Comparison of ENCODE assay signal across 8 cellular contexts in genomic region chr20:37901667-37902503, GRCh38. TPM values are rescaled to one million over a fixed set of nuclear protein-coding genes. Genes with fewer than 3 reads are reported as not detected.
DNase-seq lines count a peak whose midpoint lies in the region; ATAC-seq and TF ChIP-seq lines count a peak whose summit lies in the region.

No MANE protein-coding gene starts in this region.

- peaks cover 14% of the 10 kb centered on the region for H3K4me1 Mint-ChIP-seq in activated CD4-positive, alpha-beta T cell treated with anti-CD3 and anti-CD28 coated beads for 36 hours
- peaks cover 52% of the 10 kb centered on the region for H3K4me1 Mint-ChIP-seq in neural crest cell

- no peaks in the 10 kb centered on the region for H3K36me3 Mint-ChIP-seq in activated CD4-positive, alpha-beta T cell treated with anti-CD3 and anti-CD28 coated beads for 36 hours (ENCODE audit: low read depth)
- H3K36me3 Mint-ChIP-seq in neural crest cell (ENCODE audit: low read depth) = no peaks in the 10 kb centered on the region

- peak overlapping the region; percentile 29 for H3K4me3 Mint-ChIP-seq in activated CD4-positive, alpha-beta T cell treated with anti-CD3 and anti-CD28 coated beads for 36 hours
- peak overlapping the region; percentile 92 for H3K4me3 Mint-ChIP-seq in neural crest cell

- H3K27me3 Mint-ChIP-seq in activated CD4-positive, alpha-beta T cell treated with anti-CD3 and anti-CD28 coated beads for 36 hours = peaks cover 49% of the 10 kb centered on the region
- peaks cover 38% of the 10 kb centered on the region for H3K27me3 Mint-ChIP-seq in neural crest cell (ENCODE audit: low read depth)

- H3K9me3 Mint-ChIP-seq in activated CD4-positive, alpha-beta T cell treated with anti-CD3 and anti-CD28 coated beads for 36 hours (ENCODE audit: low read depth) = no peaks in the 10 kb centered on the region
- no peaks in the 10 kb centered on the region for H3K9me3 Mint-ChIP-seq in neural crest cell

- peak; percentile 56 for DNase-seq in activated CD4-positive, alpha-beta T cell treated with anti-CD3 and anti-CD28 coated beads for 36 hours
- DNase-seq in activated CD4-positive, alpha-beta T cell treated with anti-CD3 and anti-CD28 coated beads for 1 hour = no peak
- peak; percentile 55 for DNase-seq in fibroblast of the conjunctiva (ENCODE audit: low read depth)
- peak; percentile 26 for DNase-seq in neural crest cell (ENCODE audit: low read depth, low spot score)
- DNase-seq in GM19238 (ENCODE audit: insufficient read length, low spot score) = no peak

- ATAC-seq in activated CD4-positive, alpha-beta T cell treated with anti-CD3 and anti-CD28 coated beads for 36 hours = no peak
- ATAC-seq in SK-N-SH treated with all-trans-retinoic acid at 6 μM for 48 hours (peak; percentile 82), HG02571 (IDR thresholded peaks at IDR 0.05; ENCODE audit: unreplicated experiment) (no peak)

- POLR2A ChIA-PET in activated CD4-positive, alpha-beta T cell treated with anti-CD3 and anti-CD28 coated beads for 36 hours (lab: Charles Lee) = no interaction called here

- intact Hi-C loops in activated CD4-positive, alpha-beta T cell treated with anti-CD3 and anti-CD28 coated beads for 36 hours (cut with DNase I, micrococcal nuclease) = loop anchor here (2.0 to 5.0 kb wide), 5 partner anchors 90 to 340 kb away; no protein-coding TSS in a partner anchor

- H3K27ac Mint-ChIP-seq in activated CD4-positive, alpha-beta T cell treated with anti-CD3 and anti-CD28 coated beads for 36 hours = no peak overlapping the region
- no peak overlapping the region for H3K27ac Mint-ChIP-seq in neural crest cell (ENCODE audit: unreplicated experiment)

- peak; percentile 77 for TF ChIP-seq CTCF in LNCAP (IDR thresholded peaks at IDR 0.05)
- peak; percentile 54 for TF ChIP-seq CTCF in neural crest cell (conservative IDR thresholded peaks at IDR 0.05)

- CTCF ChIA-PET in activated CD4-positive, alpha-beta T cell treated with anti-CD3 and anti-CD28 coated beads for 36 hours (lab: Charles Lee) = interaction anchor here (0.6 to 1.0 kb wide), 3 partner anchors 91 to 853 kb away, joined by 3 read pairs; no protein-coding TSS in a partner anchor

TF ChIP-seq in SK-N-SH treated with all-trans-retinoic acid at 6 μM for 48 hours, 23 proteins besides CTCF, POLR2A, EP300 and RAD21:
- TF ChIP-seq PPARA (CRISPR knock-in tag; IDR thresholded peaks at IDR 0.05; ENCODE audit: borderline replicate concordance) (no peak), ISL1 (CRISPR knock-in tag; IDR thresholded peaks at IDR 0.05) (no peak), OSR1 (CRISPR knock-in tag; IDR thresholded peaks at IDR 0.05) (no peak), BACH2 (CRISPR knock-in tag; IDR thresholded peaks at IDR 0.05; ENCODE audit: borderline replicate concordance) (no peak), TCF4 (CRISPR knock-in tag; IDR thresholded peaks at IDR 0.05; ENCODE audit: borderline replicate concordance) (no peak), ZFP3 (CRISPR knock-in tag; IDR thresholded peaks at IDR 0.05) (peak; percentile 61; the same call in 1 of the 2 replicates), CSRNP3 (CRISPR knock-in tag; IDR thresholded peaks at IDR 0.05) (0 out of 2 replicates have a peak, but pooled peaks have one; percentile 45), ZNF70 (CRISPR knock-in tag; IDR thresholded peaks at IDR 0.05) (no peak)

RNA-seq across cellular contexts. Expression of gene VSTM2L, which starts 1.0 kb away (rescaled TPM):
- not detected for total RNA-seq in activated CD4-positive, alpha-beta T cell treated with anti-CD3 and anti-CD28 coated beads for 36 hours
- total RNA-seq in neural crest cell = 7.3 and 9.3 TPM in 2 replicates

Comparison
In these comparisons a context has a peak if more than half of its experiments do, and no peak if none do; other contexts are left out.
1. DNase-seq: peak in activated CD4-positive, alpha-beta T cell treated with anti-CD3 and anti-CD28 coated beads for 36 hours (single experiment), fibroblast of the conjunctiva (single experiment) and neural crest cell (single experiment); none in activated CD4-positive, alpha-beta T cell treated with anti-CD3 and anti-CD28 coated beads for 1 hour (single experiment) and GM19238 (single experiment).